In genomic region chrX:154628960-154629359, GRCh38 we compare ENCODE assay signal across 14 cellular contexts. TPM values are rescaled to one million over a fixed set of nuclear protein-coding genes. Genes with fewer than 3 reads are reported as not detected.
DNase-seq lines count a peak whose midpoint lies in the region; ATAC-seq and TF ChIP-seq lines count a peak whose summit lies in the region.
"Not testable (repeated sequence)": the region's sequence is repeated elsewhere in the genome, so short reads cannot be mapped to it uniquely, and the experiment has no call there.
"Had no signal": no experiment of that assay in that cellular context is flagged by ENCODE, and none has a peak within 500 bp of the region (broad histone marks: within the 10 kb centered on the region; RNA-seq: fewer than 3 reads in every experiment).

No MANE protein-coding gene starts in this region.

- not testable (repeated sequence) for H3K9me3 Mint-ChIP-seq in GM23338; activated T-cell treated with anti-CD3 and anti-CD28 coated beads, Interleukin-2, amount 50 U/mL, for 4 hours; naive thymus-derived CD4-positive, alpha-beta T cell; stimulated activated naive CD8-positive, alpha-beta T cell treated with anti-CD3 and anti-CD28 coated beads, Interleukin-15, amount 100 ng/mL, for 72 hours

- DNase-seq in GM23338 (ENCODE audit: low spot score); activated T-cell treated with anti-CD3 and anti-CD28 coated beads, Interleukin-2, amount 50 U/mL, for 4 hours; left colon; naive thymus-derived CD4-positive, alpha-beta T cell; stimulated activated naive CD8-positive, alpha-beta T cell treated with anti-CD3 and anti-CD28 coated beads, Interleukin-15, amount 100 ng/mL, for 72 hours: not testable (repeated sequence)

- H3K79me2 ChIP-seq in GM23338 (replicated peaks; ENCODE audit: insufficient read depth): not testable (repeated sequence)

- H3K27me3 Mint-ChIP-seq in GM23338 (ENCODE audit: insufficient read depth, low read depth, poor library complexity); activated T-cell treated with anti-CD3 and anti-CD28 coated beads, Interleukin-2, amount 50 U/mL, for 4 hours (ENCODE audit: low read depth); naive thymus-derived CD4-positive, alpha-beta T cell; stimulated activated naive CD8-positive, alpha-beta T cell treated with anti-CD3 and anti-CD28 coated beads, Interleukin-15, amount 100 ng/mL, for 72 hours: not testable (repeated sequence)

- not testable (repeated sequence) for H2AFZ ChIP-seq in GM23338

- POLR2A ChIA-PET in naive thymus-derived CD4-positive, alpha-beta T cell (lab: Charles Lee): not testable (repeated sequence)

- not testable (repeated sequence) for H3F3A ChIP-seq in GM23338 (replicated peaks; ENCODE audit: low read depth)

- ATAC-seq in GM23338 (peak; percentile 85), SK-N-SH treated with all-trans-retinoic acid at 6 μM for 48 hours (peak; percentile 89), esophagus mucosa (peak; percentile 45), left colon (peak; percentile 38)
- peak; percentile 55 to 66 for ATAC-seq in activated T-cell treated with anti-CD3 and anti-CD28 coated beads, Interleukin-2, amount 50 U/mL, for 4 hours
- peak; percentile 71 for ATAC-seq in naive thymus-derived CD4-positive, alpha-beta T cell
- peak; percentile 58 for ATAC-seq in stimulated activated naive CD8-positive, alpha-beta T cell treated with anti-CD3 and anti-CD28 coated beads, Interleukin-15, amount 100 ng/mL, for 72 hours

- not testable (repeated sequence) for TF ChIP-seq CTCF in GM23338 (conservative IDR thresholded peaks at IDR 0.05; ENCODE audit: low read depth in 2 of 2)

- H3K9me2 ChIP-seq in GM23338 (ENCODE audit: insufficient read depth): not testable (repeated sequence)

- CTCF ChIA-PET in naive thymus-derived CD4-positive, alpha-beta T cell (lab: Charles Lee): not testable (repeated sequence)

- not testable (repeated sequence) for H3K27ac ChIP-seq in GM23338 (ENCODE audit: low read depth); naive thymus-derived CD4-positive, alpha-beta T cell (ENCODE audit: low read depth, low read length)

- H3K36me3 ChIP-seq in GM23338 (ENCODE audit: insufficient read depth); naive thymus-derived CD4-positive, alpha-beta T cell (ENCODE audit: control insufficient read depth in 2 of 3, insufficient read depth in 3 of 3, low read length in 3 of 3): not testable (repeated sequence)

- not testable (repeated sequence) for H3K9me3 ChIP-seq in naive thymus-derived CD4-positive, alpha-beta T cell (ENCODE audit: control insufficient read depth in 2 of 3, low read length in 3 of 3)

- H3K27me3 ChIP-seq in GM23338 (ENCODE audit: insufficient read depth); naive thymus-derived CD4-positive, alpha-beta T cell (ENCODE audit: control insufficient read depth in 2 of 2, insufficient read depth in 2 of 2, low read length in 2 of 2): not testable (repeated sequence)

- not testable (repeated sequence) for H3K4me2 ChIP-seq in GM23338

- not testable (repeated sequence) for H3K4me3 Mint-ChIP-seq in GM23338; activated T-cell treated with anti-CD3 and anti-CD28 coated beads, Interleukin-2, amount 50 U/mL, for 4 hours; naive thymus-derived CD4-positive, alpha-beta T cell; stimulated activated naive CD8-positive, alpha-beta T cell treated with anti-CD3 and anti-CD28 coated beads, Interleukin-15, amount 100 ng/mL, for 72 hours

- not testable (repeated sequence) for H3K4me1 ChIP-seq in GM23338 (ENCODE audit: insufficient read depth); naive thymus-derived CD4-positive, alpha-beta T cell (ENCODE audit: control insufficient read depth in 2 of 2, insufficient read depth in 2 of 2, low read length in 2 of 2)

- not testable (repeated sequence) for H3K4me3 ChIP-seq in GM23338; naive thymus-derived CD4-positive, alpha-beta T cell (ENCODE audit: low read length)

- H3K36me3 Mint-ChIP-seq in GM23338 (ENCODE audit: low read depth); activated T-cell treated with anti-CD3 and anti-CD28 coated beads, Interleukin-2, amount 50 U/mL, for 4 hours (ENCODE audit: insufficient read depth); naive thymus-derived CD4-positive, alpha-beta T cell: not testable (repeated sequence)

- H3K4me1 Mint-ChIP-seq in GM23338; activated T-cell treated with anti-CD3 and anti-CD28 coated beads, Interleukin-2, amount 50 U/mL, for 4 hours (ENCODE audit: low read depth); naive thymus-derived CD4-positive, alpha-beta T cell; stimulated activated naive CD8-positive, alpha-beta T cell treated with anti-CD3 and anti-CD28 coated beads, Interleukin-15, amount 100 ng/mL, for 72 hours: not testable (repeated sequence)

- intact Hi-C loops in left colon (cut with DNase I, micrococcal nuclease); naive thymus-derived CD4-positive, alpha-beta T cell (cut with micrococcal nuclease): not testable (repeated sequence)

- not testable (repeated sequence) for H4K20me1 ChIP-seq in GM23338 (replicated peaks; ENCODE audit: insufficient read depth)

- H3K27ac Mint-ChIP-seq in GM23338; naive thymus-derived CD4-positive, alpha-beta T cell; stimulated activated naive CD8-positive, alpha-beta T cell treated with anti-CD3 and anti-CD28 coated beads, Interleukin-15, amount 100 ng/mL, for 72 hours: not testable (repeated sequence)

RNA-seq across cellular contexts. Expression of gene CTAG1B, which starts 9.9 kb away (rescaled TPM):
- total RNA-seq in GM23338 (2014; rRNA removed; shearing (Covaris generic)): not detected in 2 replicates
- not detected in 2 replicates for polyA plus RNA-seq in GM23338 (2016; fragmentation: Nextera tagmentation; extraction: Ambion mirVana)
- not detected for total RNA-seq in activated T-cell treated with anti-CD3 and anti-CD28 coated beads, Interleukin-2, amount 50 U/mL, for 4 hours
- total RNA-seq in esophagus mucosa (not detected), left colon (not detected)
- not detected for total RNA-seq in naive thymus-derived CD4-positive, alpha-beta T cell
- polyA plus RNA-seq in naive thymus-derived CD4-positive, alpha-beta T cell: not detected
- total RNA-seq: Caco-2, Daoy, H9, HT-29, MCF 10A, SJCRH30 had no signal
- polyA plus RNA-seq: CD14-positive monocyte had no signal

RNA-seq across cellular contexts. Expression of gene CTAG2, which starts 24.4 kb away (rescaled TPM):
- total RNA-seq in GM23338 (2014; rRNA removed; shearing (Covaris generic)): 0.87 TPM in 1 of 2 replicates, not detected in the other
- not detected in 2 replicates for polyA plus RNA-seq in GM23338 (2016; fragmentation: Nextera tagmentation; extraction: Ambion mirVana)
- total RNA-seq in activated T-cell treated with anti-CD3 and anti-CD28 coated beads, Interleukin-2, amount 50 U/mL, for 4 hours: 1 to 10 TPM in 1 of 3 donors, not detected in 2; 6.1 TPM
- total RNA-seq in esophagus mucosa (not detected), left colon (not detected)
- not detected for total RNA-seq in naive thymus-derived CD4-positive, alpha-beta T cell
- not detected for polyA plus RNA-seq in naive thymus-derived CD4-positive, alpha-beta T cell
- total RNA-seq: Caco-2, H9, HT-29, MCF 10A had no signal
- polyA plus RNA-seq: CD14-positive monocyte had no signal

RNA-seq across cellular contexts. Expression of gene CTAG1A, which starts 44.0 kb away (rescaled TPM):
- not detected in 2 replicates for total RNA-seq in GM23338 (2014; rRNA removed; shearing (Covaris generic))
- polyA plus RNA-seq in GM23338 (2016; fragmentation: Nextera tagmentation; extraction: Ambion mirVana): not detected in 2 replicates
- not detected for total RNA-seq in activated T-cell treated with anti-CD3 and anti-CD28 coated beads, Interleukin-2, amount 50 U/mL, for 4 hours
- total RNA-seq in esophagus mucosa (not detected), left colon (not detected)
- not detected for total RNA-seq in naive thymus-derived CD4-positive, alpha-beta T cell
- polyA plus RNA-seq in naive thymus-derived CD4-positive, alpha-beta T cell: not detected
- total RNA-seq: Caco-2, Daoy, H9, HT-29, MCF 10A, SJCRH30 had no signal
- polyA plus RNA-seq: CD14-positive monocyte had no signal

Comparison
In these comparisons a context has a peak if more than half of its experiments do, and no peak if none do; other contexts are left out.
1. ATAC-seq: peak in every context shown above with its lines; median percentile 89 in SK-N-SH treated with all-trans-retinoic acid at 6 μM for 48 hours; 85 in GM23338; 71 in naive thymus-derived CD4-positive, alpha-beta T cell; 60 in activated T-cell treated with anti-CD3 and anti-CD28 coated beads, Interleukin-2, amount 50 U/mL, for 4 hours; 58 in stimulated activated naive CD8-positive, alpha-beta T cell treated with anti-CD3 and anti-CD28 coated beads, Interleukin-15, amount 100 ng/mL, for 72 hours; 45 in esophagus mucosa; 38 in left colon.